ENCODE assay signal across 8 cellular contexts in the genomic region with DNA sequence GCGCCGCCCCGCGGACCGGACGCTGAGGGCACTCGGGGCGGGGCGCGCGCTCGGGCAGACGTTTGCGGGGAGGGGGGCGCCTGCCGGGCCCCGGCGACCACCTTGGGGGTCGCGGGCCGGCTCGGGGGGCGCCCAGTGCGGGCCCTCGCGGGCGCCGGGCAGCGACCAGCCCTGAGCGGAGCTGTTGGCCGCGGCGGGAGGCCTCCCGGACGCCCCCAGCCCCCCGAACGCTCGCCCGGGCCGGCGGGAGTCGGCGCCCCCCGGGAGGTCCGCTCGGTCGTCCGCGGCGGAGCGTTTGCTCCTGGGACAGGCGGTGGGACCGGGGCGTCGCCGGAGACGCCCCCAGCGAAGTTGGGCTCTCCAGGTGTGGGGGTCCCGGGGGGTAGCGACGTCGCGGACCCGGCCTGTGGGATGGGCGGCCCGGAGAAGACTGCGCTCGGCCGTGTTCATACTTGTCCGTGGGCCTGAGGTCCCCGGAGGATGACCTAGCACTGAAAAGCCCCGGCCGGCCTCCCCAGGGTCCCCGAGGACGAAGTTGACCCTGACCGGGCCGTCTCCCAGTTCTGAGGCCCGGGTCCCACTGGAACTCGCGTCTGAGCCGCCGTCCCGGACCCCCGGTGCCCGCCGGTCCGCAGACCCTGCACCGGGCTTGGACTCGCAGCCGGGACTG. TPM values are rescaled to one million over a fixed set of nuclear protein-coding genes. Genes with fewer than 3 reads are reported as not detected.
DNase-seq lines count a peak whose midpoint lies in the region; ATAC-seq and TF ChIP-seq lines count a peak whose summit lies in the region.

No MANE protein-coding gene starts in this region.

- TF ChIP-seq CTCF in NB4 (IDR thresholded peaks at IDR 0.05; ENCODE audit: low read depth, low read length) (no peak), nephron (IDR thresholded peaks at IDR 0.05; ENCODE audit: unreplicated experiment in 3 of 3) (no peak)

- H3K36me3 ChIP-seq in CD4-positive, CD25-positive, alpha-beta regulatory T cell (ENCODE audit: control insufficient read depth, insufficient read depth, low read length): peaks cover 3% of the 10 kb centered on the region
- peaks cover 7% of the 10 kb centered on the region for H3K36me3 ChIP-seq in effector memory CD4-positive, alpha-beta T cell (ENCODE audit: control insufficient read depth, insufficient read depth, low read length)

- no peaks in the 10 kb centered on the region for H3K27me3 ChIP-seq in CD4-positive, CD25-positive, alpha-beta regulatory T cell (ENCODE audit: control insufficient read depth, insufficient read depth, low read length)
- H3K27me3 ChIP-seq in effector memory CD4-positive, alpha-beta T cell (replicated peaks; ENCODE audit: control insufficient read depth, insufficient read depth, low read length, poor library complexity, severe bottlenecking): no peaks in the 10 kb centered on the region

- no peak for TF ChIP-seq POLR2A in NB4 (IDR thresholded peaks at IDR 0.05; ENCODE audit: extremely low read depth, insufficient read length)

- no peaks in the 10 kb centered on the region for H3K27me3 Mint-ChIP-seq in CD4-positive, CD25-positive, alpha-beta regulatory T cell
- H3K27me3 Mint-ChIP-seq in nephron (ENCODE audit: low read depth): no peaks in the 10 kb centered on the region

- H3K36me3 Mint-ChIP-seq in CD4-positive, CD25-positive, alpha-beta regulatory T cell: no peaks in the 10 kb centered on the region
- H3K36me3 Mint-ChIP-seq in nephron (ENCODE audit: low read depth): peaks cover 3% of the 10 kb centered on the region

- peaks cover 6 to 42% (median 14%) of the 10 kb centered on the region in 4 donors for H3K4me1 Mint-ChIP-seq in CD4-positive, CD25-positive, alpha-beta regulatory T cell
- peaks cover 25% of the 10 kb centered on the region for H3K4me1 Mint-ChIP-seq in nephron

- peak overlapping the region; percentile 74 for H3K27ac ChIP-seq in CD4-positive, CD25-positive, alpha-beta regulatory T cell (ENCODE audit: insufficient read depth, low read length, poor library complexity, severe bottlenecking)
- H3K27ac ChIP-seq in effector memory CD4-positive, alpha-beta T cell (ENCODE audit: insufficient read depth, low read length, poor library complexity, severe bottlenecking): peak overlapping the region; percentile 62

- no peaks in the 10 kb centered on the region for H3K9me3 Mint-ChIP-seq in CD4-positive, CD25-positive, alpha-beta regulatory T cell
- no peaks in the 10 kb centered on the region for H3K9me3 Mint-ChIP-seq in nephron

- DNase-seq in CD4-positive, CD25-positive, alpha-beta regulatory T cell: no peak
- DNase-seq in NB4 (ENCODE audit: low read depth) (no peak), occipital lobe (lab: John Stamatoyannopoulos, UW) (no peak), SK-N-DZ (ENCODE audit: low spot score) (no peak)
- DNase-seq in effector memory CD4-positive, alpha-beta T cell: no peak

- peak overlapping the region; percentile 94 to 99 (median 97) for H3K4me3 Mint-ChIP-seq in CD4-positive, CD25-positive, alpha-beta regulatory T cell
- peak overlapping the region; percentile 93 to 95 (median 94) for H3K4me3 Mint-ChIP-seq in nephron

- H3K4me1 ChIP-seq in CD4-positive, CD25-positive, alpha-beta regulatory T cell (ENCODE audit: control insufficient read depth, insufficient read depth, low read length, poor library complexity, severe bottlenecking): peaks cover 55% of the 10 kb centered on the region
- H3K4me1 ChIP-seq in effector memory CD4-positive, alpha-beta T cell (ENCODE audit: control insufficient read depth, insufficient read depth, low read length, poor library complexity, severe bottlenecking): peaks cover 36% of the 10 kb centered on the region

- ATAC-seq in CD4-positive, CD25-positive, alpha-beta regulatory T cell (ENCODE audit: low read depth in 2 of 2): no peak
- ATAC-seq in GM18502 (IDR thresholded peaks at IDR 0.05; ENCODE audit: poor library complexity, unreplicated experiment): no peak
- ATAC-seq in GM19324 (IDR thresholded peaks at IDR 0.05; ENCODE audit: low FRiP score, unreplicated experiment): no peak

- H3K27ac Mint-ChIP-seq in CD4-positive, CD25-positive, alpha-beta regulatory T cell: peak overlapping the region; percentile 67 to 96 (median 92)
- H3K27ac Mint-ChIP-seq in nephron: peak overlapping the region in 2 of 3 experiments; percentile 78 to 95

- peak overlapping the region; percentile 70 for H3K4me3 ChIP-seq in CD4-positive, CD25-positive, alpha-beta regulatory T cell (ENCODE audit: low read depth, low read length)
- peak overlapping the region; percentile 73 for H3K4me3 ChIP-seq in NB4 (ENCODE audit: low read depth, low read length)
- peak overlapping the region; percentile 91 for H3K4me3 ChIP-seq in effector memory CD4-positive, alpha-beta T cell (ENCODE audit: insufficient read depth, low read depth, low read length, poor library complexity, severe bottlenecking)

- H3K9me3 ChIP-seq in CD4-positive, CD25-positive, alpha-beta regulatory T cell (ENCODE audit: control insufficient read depth in 2 of 2, low read length in 2 of 2): no peaks in the 10 kb centered on the region
- no peaks in the 10 kb centered on the region for H3K9me3 ChIP-seq in effector memory CD4-positive, alpha-beta T cell (ENCODE audit: control insufficient read depth, low read length)

RNA-seq across cellular contexts. Expression of a gene that starts 0.6 kb away (rescaled TPM):
- 71.4 TPM for total RNA-seq in CD4-positive, CD25-positive, alpha-beta regulatory T cell
- 10 to 100 TPM; 11.9 to 23.0 (median 17.4) TPM for polyA plus RNA-seq in CD4-positive, CD25-positive, alpha-beta regulatory T cell
- 49.0 TPM for total RNA-seq in occipital lobe
- 50.7 and 52.4 TPM in 2 replicates for polyA plus RNA-seq in SK-N-DZ (2014; cell fraction: cytosol; rRNA removed)
- 166 and 188 TPM in 2 replicates for polyA plus RNA-seq in SK-N-DZ (2014; cell fraction: nucleus; rRNA removed)

RNA-seq across cellular contexts. Expression of a gene that starts 31.6 kb away (rescaled TPM):
- total RNA-seq in CD4-positive, CD25-positive, alpha-beta regulatory T cell: 0.12 TPM
- not detected for polyA plus RNA-seq in CD4-positive, CD25-positive, alpha-beta regulatory T cell
- total RNA-seq in occipital lobe: 6.6 TPM
- 12.3 and 24.2 TPM in 2 replicates for polyA plus RNA-seq in SK-N-DZ (2014; cell fraction: cytosol; rRNA removed)
- polyA plus RNA-seq in SK-N-DZ (2014; cell fraction: nucleus; rRNA removed): 44.5 and 49.5 TPM in 2 replicates

RNA-seq across cellular contexts. Expression of a gene that starts 32.1 kb away (rescaled TPM):
- 139 TPM for total RNA-seq in CD4-positive, CD25-positive, alpha-beta regulatory T cell
- 1 to 10 TPM; 2.0 to 5.1 (median 2.7) TPM for polyA plus RNA-seq in CD4-positive, CD25-positive, alpha-beta regulatory T cell
- total RNA-seq in occipital lobe: 4.2 TPM
- 13.2 and 16.1 TPM in 2 replicates for polyA plus RNA-seq in SK-N-DZ (2014; cell fraction: cytosol; rRNA removed)
- 48.3 and 48.4 TPM in 2 replicates for polyA plus RNA-seq in SK-N-DZ (2014; cell fraction: nucleus; rRNA removed)

RNA-seq across cellular contexts. Expression of a gene that starts 35.4 kb away (rescaled TPM):
- total RNA-seq in CD4-positive, CD25-positive, alpha-beta regulatory T cell: 124 TPM
- polyA plus RNA-seq in CD4-positive, CD25-positive, alpha-beta regulatory T cell: 100 to 1,000 TPM; 208 to 236 (median 223) TPM
- total RNA-seq in occipital lobe: 11.9 TPM
- polyA plus RNA-seq in SK-N-DZ (2014; cell fraction: cytosol; rRNA removed): 69.7 and 75.2 TPM in 2 replicates
- polyA plus RNA-seq in SK-N-DZ (2014; cell fraction: nucleus; rRNA removed): 50.9 and 102 TPM in 2 replicates

RNA-seq across cellular contexts. Expression of a gene that starts 42.2 kb away (rescaled TPM):
- 126 TPM for total RNA-seq in CD4-positive, CD25-positive, alpha-beta regulatory T cell
- polyA plus RNA-seq in CD4-positive, CD25-positive, alpha-beta regulatory T cell: 1 to 10 TPM; 1.4 to 3.4 (median 1.8) TPM
- 15.3 TPM for total RNA-seq in occipital lobe
- 23.3 and 31.3 TPM in 2 replicates for polyA plus RNA-seq in SK-N-DZ (2014; cell fraction: cytosol; rRNA removed)
- polyA plus RNA-seq in SK-N-DZ (2014; cell fraction: nucleus; rRNA removed): 74.4 and 125 TPM in 2 replicates

Comparison
In these comparisons a context has a peak if more than half of its experiments do, and no peak if none do; other contexts are left out.
1. RNA of a gene that starts 32.1 kb away (total RNA-seq): 139 TPM in CD4-positive, CD25-positive, alpha-beta regulatory T cell (single experiment); 4.2 TPM in occipital lobe (single experiment); every median in the first group is over 10 times any median in the second.
2. Peak in every context shown above with its lines, with median percentiles within 50 percentile points of each other: H3K4me3 ChIP-seq.